In genomic region chr7:106347229-106347833, GRCh38 we compare ENCODE assay signal across 13 cellular contexts.
DNase-seq lines count a peak whose midpoint lies in the region; ATAC-seq, FAIRE-seq and TF ChIP-seq lines count a peak whose summit lies in the region.
"Had no signal": no experiment of that assay in that cellular context is flagged by ENCODE, and none has a peak within 500 bp of the region (broad histone marks: within the 10 kb centered on the region; RNA-seq: fewer than 3 reads in every experiment).

No MANE protein-coding gene starts in this region.

- H3K9me3 Mint-ChIP-seq in T-helper 1 cell treated with Interleukin-12 subunit alpha and Interleukin-12 subunit beta and Interleukin-4 antibody, amounts not matched to agents 30 μg/mL and 1 μg/mL, for 36 hours = peaks cover 38% of the 10 kb centered on the region
- H3K9me3 Mint-ChIP-seq in neural progenitor cell = peaks cover 3% of the 10 kb centered on the region

- intact Hi-C loops in HCT116 (cut with micrococcal nuclease) = loop anchor here (2.0 kb wide), 1 partner anchor 63 kb away; the partner anchor contains the start of gene NAMPT
- intact Hi-C loops in lower leg skin (cut with DNase I; ENCODE audit: low total_unique reads) = loop anchor here (2.0 kb wide), 1 partner anchor 33 kb away; no protein-coding TSS in a partner anchor

- H3K79me2 ChIP-seq in HCT116 (ENCODE audit: insufficient read depth, low read length) = no peaks in the 10 kb centered on the region
- H3K79me2 ChIP-seq in keratinocyte (ENCODE audit: control insufficient read depth, insufficient read depth, low read length) = no peaks in the 10 kb centered on the region
- H3K79me2 ChIP-seq in neural progenitor cell (ENCODE audit: low read depth) = no peaks in the 10 kb centered on the region

- H3K4me1 ChIP-seq in HCT116 (ENCODE audit: control insufficient read depth in 1 of 2, insufficient read depth in 2 of 2, low read length in 2 of 2) (peaks cover 18 to 26% of the 10 kb centered on the region in 2 experiments), keratinocyte (ENCODE audit: control insufficient read depth, extremely low read depth, insufficient read depth, low read length) (peaks cover 14% of the 10 kb centered on the region), neural progenitor cell (no peaks in the 10 kb centered on the region)
- H3K4me1 ChIP-seq: gastroesophageal sphincter had no signal

- H3K9me2 ChIP-seq in HCT116 (ENCODE audit: insufficient read depth) = no peaks in the 10 kb centered on the region
- H3K9me2 ChIP-seq: SK-N-SH had no signal

- TF ChIP-seq RAD21 in HCT116 (IDR thresholded peaks at IDR 0.05; ENCODE audit: low read depth) = no peak

- no peaks in the 10 kb centered on the region for H3K9me1 ChIP-seq in keratinocyte (ENCODE audit: control insufficient read depth, extremely low read depth, insufficient read depth, low read length)

- ATAC-seq in HCT116 (no peak), GM18505 (IDR thresholded peaks at IDR 0.05; ENCODE audit: unreplicated experiment) (no peak)

- peak overlapping the region; percentile 66 for H3K4me3 Mint-ChIP-seq in T-helper 1 cell treated with Interleukin-12 subunit alpha and Interleukin-12 subunit beta and Interleukin-4 antibody, amounts not matched to agents 30 μg/mL and 1 μg/mL, for 36 hours
- H3K4me3 Mint-ChIP-seq in neural progenitor cell = no peak overlapping the region

- DNase-seq in GM06990 (ENCODE audit: extremely low read depth, insufficient read length) = peak; percentile 33
- DNase-seq in HCT116 (ENCODE audit: low read depth, low spot score) = no peak
- DNase-seq in keratinocyte (ENCODE audit: low read depth, low spot score) = no peak
- no peak for DNase-seq in hippocampal formation (lab: John Stamatoyannopoulos, UW)
- no peak for DNase-seq in lower leg skin (ENCODE audit: low spot score in 2 of 2)
- DNase-seq in neural progenitor cell (ENCODE audit: low spot score) = no peak
- DNase-seq: caudate nucleus, DMS53, SK-N-SH had no signal

- no peaks in the 10 kb centered on the region for H3K27me3 ChIP-seq in GM06990 (replicated peaks; ENCODE audit: control insufficient read depth, insufficient read depth, low read length)
- no peaks in the 10 kb centered on the region for H3K27me3 ChIP-seq in HCT116 (ENCODE audit: insufficient read depth, low read length)
- H3K27me3 ChIP-seq in keratinocyte (ENCODE audit: control insufficient read depth, extremely low read depth, insufficient read depth, low read length) = no peaks in the 10 kb centered on the region
- no peaks in the 10 kb centered on the region for H3K27me3 ChIP-seq in neural progenitor cell
- H3K27me3 ChIP-seq: gastroesophageal sphincter had no signal

- TF ChIP-seq CTCF in GM06990 (IDR thresholded peaks at IDR 0.05; ENCODE audit: insufficient read depth, low read length, poor library complexity, severe bottlenecking) (no peak), HCT116 (IDR thresholded peaks at IDR 0.05 in 2 of 3, conservative IDR thresholded peaks at IDR 0.05 in 1 of 3; ENCODE audit: borderline replicate concordance in 1 of 3, insufficient read depth in 1 of 3, low read depth in 2 of 3, low read length in 2 of 3) (no peak), keratinocyte (optimal IDR thresholded peaks at IDR 0.05 in 1 of 3, IDR thresholded peaks at IDR 0.05 in 1 of 3, conservative IDR thresholded peaks at IDR 0.05 in 1 of 3; ENCODE audit: extremely low read depth in 1 of 3, insufficient read depth in 2 of 3, low read length in 3 of 3) (no peak), lower leg skin (IDR thresholded peaks at IDR 0.05) (no peak), neural progenitor cell (IDR thresholded peaks at IDR 0.05) (no peak)

- H3F3A ChIP-seq in neural progenitor cell (ENCODE audit: low read depth) = no peaks in the 10 kb centered on the region

- CTCF ChIA-PET in HCT116 (lab: Charles Lee) = no interaction called here

- RAD21 ChIA-PET in HCT116 (lab: Charles Lee; ENCODE audit: low non-redundant PET in 1 of 2, low total read pairs in 2 of 2, uncharacterized antibody in 2 of 2, unreplicated experiment in 2 of 2) = no interaction called here

- WGBS in lower leg skin, 2 donors = 84 to 85% methylated on average over 3 of the region's 3 CpGs

- H3K9ac ChIP-seq in HCT116 (ENCODE audit: low read length) (no peak overlapping the region), keratinocyte (ENCODE audit: control insufficient read depth, extremely low read depth, insufficient read depth, low read length) (no peak overlapping the region), neural progenitor cell (no peak overlapping the region)
- H3K9ac ChIP-seq: SK-N-SH had no signal

- H2AFZ ChIP-seq in HCT116 (ENCODE audit: low read depth, low read length, poor library complexity, severe bottlenecking) (peak overlapping the region; percentile 44), keratinocyte (ENCODE audit: control insufficient read depth, low read length) (no peak overlapping the region), neural progenitor cell (replicated peaks) (no peak overlapping the region)

- H3K27ac ChIP-seq in HCT116 (ENCODE audit: low read depth, low read length) = peak overlapping the region; percentile 6; the same call in 1 of the 2 replicates
- peak overlapping the region; percentile 16 for H3K27ac ChIP-seq in keratinocyte (ENCODE audit: control insufficient read depth, insufficient read depth, low read length)
- H3K27ac ChIP-seq in neural progenitor cell = no peak overlapping the region
- H3K27ac ChIP-seq: gastroesophageal sphincter had no signal

- POLR2A ChIA-PET in HCT116 (lab: Charles Lee) = no interaction called here

- H4K20me1 ChIP-seq in HCT116 (ENCODE audit: insufficient read depth) (no peaks in the 10 kb centered on the region), keratinocyte (ENCODE audit: control insufficient read depth, extremely low read depth, insufficient read depth, low read length) (no peaks in the 10 kb centered on the region), neural progenitor cell (ENCODE audit: low read depth) (no peaks in the 10 kb centered on the region)

- H3K27ac Mint-ChIP-seq in T-helper 1 cell treated with Interleukin-12 subunit alpha and Interleukin-12 subunit beta and Interleukin-4 antibody, amounts not matched to agents 30 μg/mL and 1 μg/mL, for 36 hours = peak overlapping the region; percentile 95
- H3K27ac Mint-ChIP-seq in neural progenitor cell = no peak overlapping the region

- H3K4me2 ChIP-seq in HCT116 (ENCODE audit: low read length) (peak overlapping the region; percentile 67), keratinocyte (ENCODE audit: control insufficient read depth, extremely low read depth, insufficient read depth, low read depth, low read length) (no peak overlapping the region), neural progenitor cell (no peak overlapping the region)

- TF ChIP-seq POLR2A in HCT116 (IDR thresholded peaks at IDR 0.05; ENCODE audit: borderline replicate concordance, extremely low read depth, insufficient read depth, insufficient read length) (no peak), GM18505 (IDR thresholded peaks at IDR 0.05; ENCODE audit: borderline replicate concordance, extremely low read depth, insufficient read depth, insufficient read length) (no peak), lower leg skin (IDR thresholded peaks at IDR 0.05) (no peak)

- peaks cover 36% of the 10 kb centered on the region for H3K4me1 Mint-ChIP-seq in T-helper 1 cell treated with Interleukin-12 subunit alpha and Interleukin-12 subunit beta and Interleukin-4 antibody, amounts not matched to agents 30 μg/mL and 1 μg/mL, for 36 hours (ENCODE audit: low read depth)
- no peaks in the 10 kb centered on the region for H3K4me1 Mint-ChIP-seq in neural progenitor cell

- no TSS peak for BruUV-seq in HCT116 (replicated peaks; lab: Mats Ljungman, UMichigan)

- FAIRE-seq in keratinocyte (lab: Jason Lieb, UNC) = no peak

- H3K36me3 Mint-ChIP-seq in T-helper 1 cell treated with Interleukin-12 subunit alpha and Interleukin-12 subunit beta and Interleukin-4 antibody, amounts not matched to agents 30 μg/mL and 1 μg/mL, for 36 hours (ENCODE audit: low read depth) = peaks cover 26% of the 10 kb centered on the region
- H3K36me3 Mint-ChIP-seq in neural progenitor cell = no peaks in the 10 kb centered on the region

- H3K9me3 ChIP-seq in HCT116 (ENCODE audit: control insufficient read depth in 1 of 2, insufficient read depth in 1 of 2, low read depth in 1 of 2, low read length in 2 of 2) (peaks cover 5 to 19% of the 10 kb centered on the region in 2 experiments; a peak in 3 of 4 replicates), keratinocyte (ENCODE audit: control insufficient read depth, low read depth, low read length) (peaks cover 5% of the 10 kb centered on the region), neural progenitor cell (ENCODE audit: low read depth) (no peaks in the 10 kb centered on the region)

- H3K4me3 ChIP-seq in GM06990 (replicated peaks; ENCODE audit: low read depth, low read length) (peak overlapping the region; percentile 34), HCT116 (replicated peaks in 1 of 2; ENCODE audit: low read depth in 1 of 2, low read length in 2 of 2) (no peak overlapping the region), keratinocyte (ENCODE audit: control insufficient read depth in 2 of 3, extremely low read depth in 1 of 3, insufficient read depth in 2 of 3, low read depth in 1 of 3, low read length in 3 of 3) (no peak overlapping the region), lower leg skin (ENCODE audit: low read depth, poor library complexity, severe bottlenecking) (no peak overlapping the region), neural progenitor cell (no peak overlapping the region)
- H3K4me3 ChIP-seq: gastroesophageal sphincter, lung had no signal

- dilution Hi-C loops in keratinocyte (cut with MboI; ENCODE audit: extremely low pct_ligation_motif_present, low sequenced_read_pairs) = no loop called here

- H3K27me3 Mint-ChIP-seq in T-helper 1 cell treated with Interleukin-12 subunit alpha and Interleukin-12 subunit beta and Interleukin-4 antibody, amounts not matched to agents 30 μg/mL and 1 μg/mL, for 36 hours (ENCODE audit: low read depth) = no peaks in the 10 kb centered on the region
- no peaks in the 10 kb centered on the region for H3K27me3 Mint-ChIP-seq in neural progenitor cell (ENCODE audit: insufficient read depth, low read depth)

- H3K36me3 ChIP-seq in GM06990 (ENCODE audit: control insufficient read depth, insufficient read depth, low read length) (no peaks in the 10 kb centered on the region), HCT116 (ENCODE audit: control insufficient read depth in 1 of 2, insufficient read depth in 2 of 2, low read length in 2 of 2) (no peaks in the 10 kb centered on the region; a peak in 1 of 4 replicates), keratinocyte (ENCODE audit: control insufficient read depth in 2 of 2, extremely low read depth in 1 of 2, insufficient read depth in 2 of 2, low read length in 2 of 2) (no peaks in the 10 kb centered on the region), neural progenitor cell (no peaks in the 10 kb centered on the region)
- H3K36me3 ChIP-seq: gastroesophageal sphincter had no signal

TF ChIP-seq in HCT116, 20 proteins besides CTCF, POLR2A, EP300 and RAD21 (continues in another document):
- no peak for TF ChIP-seq YY1 (IDR thresholded peaks at IDR 0.05; ENCODE audit: extremely low read depth, insufficient replicate concordance, low read depth, low read length)
